ENCODE assay signal across 12 cellular contexts in genomic region chr16:4937782-4938682, GRCh38. TPM values are rescaled to one million over a fixed set of nuclear protein-coding genes. Genes with fewer than 3 reads are reported as not detected.
A peak's percentile ranks its signal among the peaks of the same experiment; 100 is the strongest.
DNase-seq lines count a peak whose midpoint lies in the region; ATAC-seq and TF ChIP-seq lines count a peak whose summit lies in the region.
"Had no signal": no experiment of that assay in that cellular context is flagged by ENCODE, and none has a peak within 500 bp of the region (broad histone marks: within the 10 kb centered on the region; RNA-seq: fewer than 3 reads in every experiment).

No MANE protein-coding gene starts in this region.

- TF ChIP-seq POLR2A in gastroesophageal sphincter (IDR thresholded peaks at IDR 0.05), result no peak

- no peaks in the 10 kb centered on the region; the same call in 2 of the 3 replicates for H3K36me3 Mint-ChIP-seq in GM23338 (ENCODE audit: low read depth)

- H3K27ac Mint-ChIP-seq in GM23338, result no peak overlapping the region

- TF ChIP-seq CTCF in GM23338 (conservative IDR thresholded peaks at IDR 0.05; ENCODE audit: low read depth in 2 of 2) (no peak), gastroesophageal sphincter (IDR thresholded peaks at IDR 0.05) (no peak), parathyroid adenoma (IDR thresholded peaks at IDR 0.05) (no peak)

- no peaks in the 10 kb centered on the region; the same call in 1 of the 2 replicates for H3K36me3 ChIP-seq in GM23338 (ENCODE audit: insufficient read depth)
- no peaks in the 10 kb centered on the region for H3K36me3 ChIP-seq in gastroesophageal sphincter
- no peaks in the 10 kb centered on the region for H3K36me3 ChIP-seq in parathyroid adenoma (ENCODE audit: control insufficient read depth, insufficient read depth, low read length)

- H3K4me1 ChIP-seq in GM23338 (ENCODE audit: insufficient read depth) (peaks cover 16% of the 10 kb centered on the region; the same call in 1 of the 2 replicates), gastroesophageal sphincter (peaks cover 0 to 57% (median 17%) of the 10 kb centered on the region in 3 donors), parathyroid adenoma (peaks cover 5% of the 10 kb centered on the region)

- H3K4me1 Mint-ChIP-seq in GM23338, result peaks cover 19% of the 10 kb centered on the region

- peak overlapping the region; percentile 100 for H2AFZ ChIP-seq in GM23338
- peak overlapping the region; percentile 95 for H2AFZ ChIP-seq in parathyroid adenoma

- H3K27ac ChIP-seq in GM23338 (ENCODE audit: low read depth) (peak overlapping the region; percentile 69; the same call in 1 of the 2 replicates), gastroesophageal sphincter (peak overlapping the region in 3 of 4 donors; percentile 75 to 83 (median 76)), parathyroid adenoma (peak overlapping the region; percentile 93)
- H3K27ac ChIP-seq: foreskin keratinocyte had no signal

- H3K27me3 ChIP-seq in GM23338 (ENCODE audit: insufficient read depth) (no peaks in the 10 kb centered on the region), gastroesophageal sphincter (peaks cover 31% of the 10 kb centered on the region), parathyroid adenoma (ENCODE audit: control insufficient read depth, insufficient read depth, low read length) (no peaks in the 10 kb centered on the region)
- H3K27me3 ChIP-seq: foreskin keratinocyte had no signal

- no peaks in the 10 kb centered on the region for H3K9me3 ChIP-seq in gastroesophageal sphincter
- H3K9me3 ChIP-seq in parathyroid adenoma (ENCODE audit: control insufficient read depth, low read length), result no peaks in the 10 kb centered on the region

- H3K4me3 Mint-ChIP-seq in GM23338, result peak overlapping the region; percentile 58

- intact Hi-C loops in Right ventricle myocardium inferior (cut with DNase I), result loop anchor here (5.0 kb wide), 2 partner anchors 56 to 136 kb away; partner anchors contain the start of gene ROGDI

- H3F3A ChIP-seq in GM23338 (replicated peaks; ENCODE audit: low read depth), result peaks cover 19% of the 10 kb centered on the region; the same call in 1 of the 2 replicates

- H4K20me1 ChIP-seq in GM23338 (replicated peaks; ENCODE audit: insufficient read depth), result no peaks in the 10 kb centered on the region; the same call in 1 of the 2 replicates

- 90 to 92% methylated on average over 2 to 10 of the region's 16 CpGs for WGBS in gastroesophageal sphincter (ENCODE audit: low coverage in 1 of 2), 2 donors

- DNase-seq in GM23338 (ENCODE audit: low spot score), result no peak
- peak; percentile 17 for DNase-seq in SW480 (ENCODE audit: low spot score)
- no peak for DNase-seq in NCI-H2029 treated with DMSO at 0.1 percent for 48 hours (lab: John Stamatoyannopoulos, UW)
- DNase-seq in AML-193 (lab: John Stamatoyannopoulos, UW), result no peak
- no peak for DNase-seq in Right ventricle myocardium inferior (ENCODE audit: missing footprints)
- no peak for DNase-seq in NCI-H446 (lab: John Stamatoyannopoulos, UW)
- DNase-seq: amniotic stem cell, foreskin keratinocyte, NCI-H1694 treated with DMSO at 0.1 percent for 48 hours had no signal

- H3K9ac ChIP-seq in parathyroid adenoma, result peak overlapping the region; percentile 49

- peak overlapping the region; percentile 81 for H3K4me2 ChIP-seq in GM23338
- H3K4me2 ChIP-seq in parathyroid adenoma (ENCODE audit: low read length), result peak overlapping the region; percentile 81

- H3K27me3 Mint-ChIP-seq in GM23338 (ENCODE audit: insufficient read depth, low read depth, poor library complexity), result peaks cover 14% of the 10 kb centered on the region

- H3K9me3 Mint-ChIP-seq in GM23338, result no peaks in the 10 kb centered on the region; the same call in 2 of the 3 replicates

- H3K9me2 ChIP-seq in GM23338 (ENCODE audit: insufficient read depth), result no peaks in the 10 kb centered on the region

- TF ChIP-seq EP300 in gastroesophageal sphincter (IDR thresholded peaks at IDR 0.05), result no peak

- ATAC-seq in GM23338 (no peak), gastroesophageal sphincter (no peak), Right ventricle myocardium inferior (no peak)

- H3K4me3 ChIP-seq in GM23338, result peak overlapping the region; percentile 96
- no peak overlapping the region for H3K4me3 ChIP-seq in gastroesophageal sphincter
- H3K4me3 ChIP-seq in parathyroid adenoma (ENCODE audit: low read depth, low read length), result peak overlapping the region; percentile 53

- H3K79me2 ChIP-seq in GM23338 (replicated peaks; ENCODE audit: insufficient read depth), result no peaks in the 10 kb centered on the region
- H3K79me2 ChIP-seq in parathyroid adenoma, result no peaks in the 10 kb centered on the region

TF ChIP-seq in GM23338, 12 proteins besides CTCF, POLR2A, EP300 and RAD21 (continues in another document):
- no peak for TF ChIP-seq REST (IDR thresholded peaks at IDR 0.05; ENCODE audit: unreplicated experiment)
- TF ChIP-seq ZNF331 (CRISPR knock-in tag; IDR thresholded peaks at IDR 0.05; ENCODE audit: low read depth), result no peak
- TF ChIP-seq STAT1 (IDR thresholded peaks at IDR 0.05; ENCODE audit: unreplicated experiment), result no peak
- no peak for TF ChIP-seq EZH2phosphoT487 (IDR thresholded peaks at IDR 0.05; ENCODE audit: unreplicated experiment)
- TF ChIP-seq CREB1 (CRISPR knock-in tag; IDR thresholded peaks at IDR 0.05; ENCODE audit: low read depth), result no peak
- no peak for TF ChIP-seq JUNB (IDR thresholded peaks at IDR 0.05; ENCODE audit: unreplicated experiment)

RNA-seq across cellular contexts. Expression of gene PPL, which starts 1.1 kb away (rescaled TPM):
- total RNA-seq in GM23338 (2014; rRNA removed; shearing (Covaris generic)), result 26.1 and 31.7 TPM in 2 replicates
- 9.4 and 10.6 TPM in 2 replicates for polyA plus RNA-seq in GM23338 (2016; fragmentation: Nextera tagmentation; extraction: Ambion mirVana)
- 10 to 100 TPM; 53.7 to 82.5 (median 76.5) TPM for total RNA-seq in gastroesophageal sphincter
- 20.2 TPM for total RNA-seq in Right ventricle myocardium inferior
- total RNA-seq: T-helper 2 cell treated with Interferon-gamma antibody and Interleukin-4, amounts not matched to agents 100 ng/mL and 5 ng/mL, for 36 hours had no signal

RNA-seq across cellular contexts. Expression of gene SEC14L5, which starts 20.1 kb away (rescaled TPM):
- 5.5 and 5.9 TPM in 2 replicates for total RNA-seq in GM23338 (2014; rRNA removed; shearing (Covaris generic))
- polyA plus RNA-seq in GM23338 (2016; fragmentation: Nextera tagmentation; extraction: Ambion mirVana), result 1.7 and 2.6 TPM in 2 replicates
- total RNA-seq in gastroesophageal sphincter, result 1 to 10 TPM in 1 of 4 donors, under 1 TPM in 3; 0.16 to 1.3 (median 0.75) TPM
- 23.5 TPM for total RNA-seq in Right ventricle myocardium inferior
- total RNA-seq: foreskin keratinocyte; T-helper 2 cell treated with Interferon-gamma antibody and Interleukin-4, amounts not matched to agents 100 ng/mL and 5 ng/mL, for 36 hours had no signal
- polyA plus RNA-seq: foreskin keratinocyte had no signal

Comparison
In these comparisons a context has a peak if more than half of its experiments do, and no peak if none do; other contexts are left out.
1. H3K4me3 ChIP-seq: peak in GM23338 (single experiment) and parathyroid adenoma (single experiment); none in gastroesophageal sphincter (0 of 2).
2. Peak in every context shown above with its lines, with median percentiles within 50 percentile points of each other: H3K27ac ChIP-seq.